ENCODE assay signal across 10 cellular contexts in the genomic region with DNA sequence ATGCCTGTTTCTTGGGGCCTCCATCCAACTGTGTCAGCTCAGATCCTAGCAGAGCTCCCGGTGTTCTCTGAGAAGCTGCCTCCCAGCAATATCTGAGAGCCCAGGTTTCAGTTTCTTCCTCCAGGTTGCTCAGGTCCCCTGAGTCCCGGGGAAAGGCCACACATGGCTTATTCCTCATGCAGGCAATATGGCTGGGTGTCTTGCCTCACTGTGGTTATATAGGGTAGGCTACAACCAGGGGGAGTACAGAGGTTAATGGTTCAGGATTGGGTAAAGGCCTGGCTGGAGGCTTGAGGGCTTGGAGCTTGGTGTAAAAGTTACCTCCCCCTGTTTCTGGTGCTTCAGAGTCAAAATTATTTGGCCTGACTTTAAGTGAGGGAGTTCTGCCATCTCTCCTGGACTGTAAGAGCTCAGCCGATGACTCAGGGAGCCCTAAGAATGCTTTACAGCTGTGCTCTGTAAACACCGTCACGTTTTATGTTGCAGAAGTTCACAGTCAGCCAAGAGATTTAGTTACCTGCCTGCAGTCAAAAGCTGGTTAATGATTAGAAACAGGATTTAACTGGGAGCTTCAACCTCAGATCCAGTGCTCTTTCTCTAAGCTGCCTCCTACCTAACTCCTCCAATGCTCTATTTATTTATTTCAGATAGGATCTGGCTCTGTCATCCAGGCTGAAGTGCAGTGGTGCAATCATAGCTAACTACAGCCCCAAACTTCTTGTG. TPM values are rescaled to one million over a fixed set of nuclear protein-coding genes. Genes with fewer than 3 reads are reported as not detected.
A peak's percentile ranks its signal among the peaks of the same experiment; 100 is the strongest.
DNase-seq lines count a peak whose midpoint lies in the region; ATAC-seq and TF ChIP-seq lines count a peak whose summit lies in the region.
"Had no signal": no experiment of that assay in that cellular context is flagged by ENCODE, and none has a peak within 500 bp of the region (broad histone marks: within the 10 kb centered on the region; RNA-seq: fewer than 3 reads in every experiment).

No MANE protein-coding gene starts in this region.

- no peak overlapping the region for H3K4me3 ChIP-seq in lung

- TF ChIP-seq CTCF in brain (conservative IDR thresholded peaks at IDR 0.05), result no peak
- no peak for TF ChIP-seq CTCF in lung (IDR thresholded peaks at IDR 0.05; ENCODE audit: control extremely low read depth, extremely low read depth)

- WGBS in lung, 2 donors, result 52 to 78% methylated on average over 5 of the region's 5 CpGs

- DNase-seq in stimulated activated naive CD8-positive, alpha-beta T cell treated with anti-CD3 and anti-CD28 coated beads, Interleukin-15, amount 100 ng/mL, for 72 hours, result no peak
- no peak for DNase-seq in stimulated activated naive CD8-positive, alpha-beta T cell treated with anti-CD3 and anti-CD28 coated beads, Interleukin-15, Interleukin-2, amounts not matched to agents 100 U/mL and 50 U/mL, for 24 hours
- peak; percentile 71 for DNase-seq in lung (ENCODE audit: low spot score)
- DNase-seq in activated CD8-positive, alpha-beta memory T cell treated with anti-CD3 and anti-CD28 coated beads, Interleukin-2, amount 50 U/mL, for 4 hours, result no peak
- DNase-seq: NCI-H2081 treated with DMSO at 0.1 percent for 48 hours had no signal

- H3K27me3 ChIP-seq in lung (ENCODE audit: control insufficient read depth, insufficient read depth), result no peaks in the 10 kb centered on the region

- peak; percentile 33 for ATAC-seq in stimulated activated naive CD8-positive, alpha-beta T cell treated with anti-CD3 and anti-CD28 coated beads, Interleukin-15, amount 100 ng/mL, for 72 hours
- no peak for ATAC-seq in stimulated activated naive CD8-positive, alpha-beta T cell treated with anti-CD3 and anti-CD28 coated beads, Interleukin-15, Interleukin-2, amounts not matched to agents 100 U/mL and 50 U/mL, for 24 hours
- ATAC-seq in lung (ENCODE audit: insufficient read depth, low FRiP score) (peak; percentile 82), HG02981 (IDR thresholded peaks at IDR 0.05; ENCODE audit: unreplicated experiment) (no peak), GM18861 (IDR thresholded peaks at IDR 0.05; ENCODE audit: unreplicated experiment) (no peak), GM18858 (IDR thresholded peaks at IDR 0.05; ENCODE audit: unreplicated experiment) (no peak)

- peak overlapping the region in 1 of 2 donors; percentile 80 for H3K27ac ChIP-seq in lung (ENCODE audit: low read depth in 1 of 2, low read length in 1 of 2)

- H3K4me1 Mint-ChIP-seq in stimulated activated naive CD8-positive, alpha-beta T cell treated with anti-CD3 and anti-CD28 coated beads, Interleukin-15, amount 100 ng/mL, for 72 hours, result no peaks in the 10 kb centered on the region
- H3K4me1 Mint-ChIP-seq in brain, result peaks cover 30% of the 10 kb centered on the region

- no peaks in the 10 kb centered on the region for H3K27me3 Mint-ChIP-seq in stimulated activated naive CD8-positive, alpha-beta T cell treated with anti-CD3 and anti-CD28 coated beads, Interleukin-15, amount 100 ng/mL, for 72 hours
- no peaks in the 10 kb centered on the region for H3K27me3 Mint-ChIP-seq in brain
- H3K27me3 Mint-ChIP-seq: dendritic cell treated with granulocyte-macrophage colony-stimulating factor and Interleukin-4, amounts not matched to agents 40 ng/mL and 50 ng/mL, for 4 days had no signal

- no peaks in the 10 kb centered on the region for H3K36me3 Mint-ChIP-seq in brain

- peak overlapping the region in 1 of 2 donors; percentile 67 for H3K27ac Mint-ChIP-seq in stimulated activated naive CD8-positive, alpha-beta T cell treated with anti-CD3 and anti-CD28 coated beads, Interleukin-15, amount 100 ng/mL, for 72 hours
- H3K27ac Mint-ChIP-seq in brain, result peak overlapping the region in 4 of 5 experiments; percentile 30 to 91 (median 64)
- H3K27ac Mint-ChIP-seq: dendritic cell treated with granulocyte-macrophage colony-stimulating factor and Interleukin-4, amounts not matched to agents 40 ng/mL and 50 ng/mL, for 4 days had no signal

- no peaks in the 10 kb centered on the region for H3K9me3 Mint-ChIP-seq in stimulated activated naive CD8-positive, alpha-beta T cell treated with anti-CD3 and anti-CD28 coated beads, Interleukin-15, amount 100 ng/mL, for 72 hours
- no peaks in the 10 kb centered on the region for H3K9me3 Mint-ChIP-seq in brain
- H3K9me3 Mint-ChIP-seq: dendritic cell treated with granulocyte-macrophage colony-stimulating factor and Interleukin-4, amounts not matched to agents 40 ng/mL and 50 ng/mL, for 4 days had no signal

- H3K36me3 ChIP-seq in lung (ENCODE audit: control insufficient read depth in 2 of 2, insufficient read depth in 2 of 2, low read length in 2 of 2), result no peaks in the 10 kb centered on the region

- peaks cover 0 to 5% of the 10 kb centered on the region in 2 donors for H3K4me1 ChIP-seq in lung (ENCODE audit: control insufficient read depth in 2 of 2, insufficient read depth in 2 of 2, low read length in 2 of 2)

- no peak overlapping the region for H3K4me3 Mint-ChIP-seq in stimulated activated naive CD8-positive, alpha-beta T cell treated with anti-CD3 and anti-CD28 coated beads, Interleukin-15, amount 100 ng/mL, for 72 hours
- no peak overlapping the region for H3K4me3 Mint-ChIP-seq in brain
- H3K4me3 Mint-ChIP-seq: dendritic cell treated with granulocyte-macrophage colony-stimulating factor and Interleukin-4, amounts not matched to agents 40 ng/mL and 50 ng/mL, for 4 days had no signal

- no peaks in the 10 kb centered on the region for H3K9me3 ChIP-seq in lung (ENCODE audit: control insufficient read depth in 2 of 2, insufficient read depth in 1 of 2, low read length in 1 of 2)

RNA-seq across cellular contexts. Expression of a gene that starts 24.3 kb away (rescaled TPM):
- polyA plus RNA-seq in brain (ENCODE audit: insufficient read depth, low read depth, low replicate concordance) (31.4 TPM), lung (10 to 100 TPM; 12.6 to 12.8 TPM)
- total RNA-seq in lung, result 10 to 100 TPM; 29.8 to 45.4 TPM

RNA-seq across cellular contexts. Expression of a gene that starts 53.5 kb away (rescaled TPM):
- polyA plus RNA-seq in brain (ENCODE audit: insufficient read depth, low read depth, low replicate concordance) (98.5 TPM), lung (10 to 100 TPM; 14.1 to 25.3 TPM)
- total RNA-seq in lung, result 10 to 100 TPM; 34.3 to 53.1 TPM

Comparison
In these comparisons a context has a peak if more than half of its experiments do, and no peak if none do; other contexts are left out.
1. ATAC-seq: peak in stimulated activated naive CD8-positive, alpha-beta T cell treated with anti-CD3 and anti-CD28 coated beads, Interleukin-15, amount 100 ng/mL, for 72 hours (single experiment) and lung (single experiment); none in stimulated activated naive CD8-positive, alpha-beta T cell treated with anti-CD3 and anti-CD28 coated beads, Interleukin-15, Interleukin-2, amounts not matched to agents 100 U/mL and 50 U/mL, for 24 hours (single experiment), HG02981 (single experiment), GM18861 (single experiment) and GM18858 (single experiment).